ENCODE assay signal across 16 cellular contexts in genomic region chr10:7423521-7423920, GRCh38.
"Had no signal": no experiment of that assay in that cellular context is flagged by ENCODE, and none has a peak within 500 bp of the region (broad histone marks: within the 10 kb centered on the region; RNA-seq: fewer than 3 reads in every experiment).

No MANE protein-coding gene starts in this region.

- ATAC-seq: esophagus mucosa; gastrocnemius medialis; left cardiac atrium; stimulated activated naive CD8-positive, alpha-beta T cell treated with anti-CD3 and anti-CD28 coated beads, Interleukin-15, Interleukin-2, amounts not matched to agents 100 U/mL and 50 U/mL, for 24 hours had no signal

- H3K27ac ChIP-seq: gastrocnemius medialis, lower lobe of right lung, transverse colon, uterus, VCaP had no signal

- H3K4me3 ChIP-seq: gastrocnemius medialis, lower lobe of right lung, transverse colon, uterus had no signal

- H3K9me3 ChIP-seq: gastrocnemius medialis, lower lobe of right lung, transverse colon, uterus had no signal

- H3K4me1 ChIP-seq: gastrocnemius medialis, lower lobe of right lung, transverse colon, uterus had no signal

- H3K27me3 ChIP-seq: gastrocnemius medialis, uterus had no signal

- DNase-seq: activated CD4-positive, alpha-beta T cell treated with anti-CD3 and anti-CD28 coated beads, Interleukin-2, amount 50 U/mL, for 4 hours; activated gamma-delta T cell treated with Interleukin-2 at 50 U/mL for 16 hours; cerebellar nuclear complex; effector CD4-positive, alpha-beta T cell; gastrocnemius medialis; head of caudate nucleus; left cardiac atrium; lower lobe of right lung; occipital lobe; posterior cingulate gyrus; T-helper 17 cell; transverse colon; uterus had no signal

- H3K36me3 ChIP-seq: gastrocnemius medialis, lower lobe of right lung, transverse colon, uterus had no signal
